Comparison of ENCODE assay signal across 3 cellular contexts in the genomic region with DNA sequence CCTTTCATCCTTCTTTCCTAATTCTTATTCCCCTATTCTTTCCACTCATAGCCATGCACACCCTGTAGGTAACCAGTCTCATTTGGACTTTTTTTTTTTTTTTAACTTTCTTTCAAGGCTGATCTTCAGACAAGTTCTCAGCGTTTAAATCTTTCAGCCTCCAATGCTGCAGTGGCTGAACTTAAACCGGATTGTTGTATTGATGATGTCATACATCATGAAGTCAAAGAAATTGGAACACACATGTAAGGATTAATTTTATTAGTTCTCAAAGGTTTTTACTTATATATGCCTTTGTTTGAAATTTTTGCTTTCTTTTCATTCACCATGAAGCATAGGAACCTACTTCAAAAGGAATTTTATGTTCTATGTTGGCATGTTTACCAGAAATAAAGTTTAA.
TF ChIP-seq lines count a peak whose summit lies in the region.

No MANE protein-coding gene starts in this region.

TF ChIP-seq in HepG2, 621 proteins besides CTCF, POLR2A, EP300 and RAD21 (continues in another document):
- TF ChIP-seq, protein P1, sequence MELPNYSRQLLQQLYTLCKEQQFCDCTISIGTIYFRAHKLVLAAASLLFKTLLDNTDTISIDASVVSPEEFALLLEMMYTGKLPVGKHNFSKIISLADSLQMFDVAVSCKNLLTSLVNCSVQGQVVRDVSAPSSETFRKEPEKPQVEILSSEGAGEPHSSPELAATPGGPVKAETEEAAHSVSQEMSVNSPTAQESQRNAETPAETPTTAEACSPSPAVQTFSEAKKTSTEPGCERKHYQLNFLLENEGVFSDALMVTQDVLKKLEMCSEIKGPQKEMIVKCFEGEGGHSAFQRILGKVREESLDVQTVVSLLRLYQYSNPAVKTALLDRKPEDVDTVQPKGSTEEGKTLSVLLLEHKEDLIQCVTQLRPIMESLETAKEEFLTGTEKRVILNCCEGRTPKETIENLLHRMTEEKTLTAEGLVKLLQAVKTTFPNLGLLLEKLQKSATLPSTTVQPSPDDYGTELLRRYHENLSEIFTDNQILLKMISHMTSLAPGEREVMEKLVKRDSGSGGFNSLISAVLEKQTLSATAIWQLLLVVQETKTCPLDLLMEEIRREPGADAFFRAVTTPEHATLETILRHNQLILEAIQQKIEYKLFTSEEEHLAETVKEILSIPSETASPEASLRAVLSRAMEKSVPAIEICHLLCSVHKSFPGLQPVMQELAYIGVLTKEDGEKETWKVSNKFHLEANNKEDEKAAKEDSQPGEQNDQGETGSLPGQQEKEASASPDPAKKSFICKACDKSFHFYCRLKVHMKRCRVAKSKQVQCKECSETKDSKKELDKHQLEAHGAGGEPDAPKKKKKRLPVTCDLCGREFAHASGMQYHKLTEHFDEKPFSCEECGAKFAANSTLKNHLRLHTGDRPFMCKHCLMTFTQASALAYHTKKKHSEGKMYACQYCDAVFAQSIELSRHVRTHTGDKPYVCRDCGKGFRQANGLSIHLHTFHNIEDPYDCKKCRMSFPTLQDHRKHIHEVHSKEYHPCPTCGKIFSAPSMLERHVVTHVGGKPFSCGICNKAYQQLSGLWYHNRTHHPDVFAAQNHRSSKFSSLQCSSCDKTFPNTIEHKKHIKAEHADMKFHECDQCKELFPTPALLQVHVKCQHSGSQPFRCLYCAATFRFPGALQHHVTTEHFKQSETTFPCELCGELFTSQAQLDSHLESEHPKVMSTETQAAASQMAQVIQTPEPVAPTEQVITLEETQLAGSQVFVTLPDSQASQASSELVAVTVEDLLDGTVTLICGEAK (IDR thresholded peaks at IDR 0.05): no peak
- TF ChIP-seq, protein P1 (CRISPR knock-in tag; IDR thresholded peaks at IDR 0.05): no peak
- TF ChIP-seq ZNF704 (CRISPR knock-in tag; IDR thresholded peaks at IDR 0.05; ENCODE audit: borderline replicate concordance): no peak
- TF ChIP-seq PLRG1 (conservative IDR thresholded peaks at IDR 0.05): no peak

TF ChIP-seq in HEK293, 187 proteins besides CTCF, POLR2A, EP300 and RAD21:
- TF ChIP-seq ATF2 (tag by site-specific recombination; IDR thresholded peaks at IDR 0.05; ENCODE audit: low read depth) (peak; percentile 81), ZNF629 (tag by site-specific recombination; IDR thresholded peaks at IDR 0.05) (0 out of 2 replicates have a peak, but pooled peaks have one; percentile 23)
- TF ChIP-seq, protein P2, sequence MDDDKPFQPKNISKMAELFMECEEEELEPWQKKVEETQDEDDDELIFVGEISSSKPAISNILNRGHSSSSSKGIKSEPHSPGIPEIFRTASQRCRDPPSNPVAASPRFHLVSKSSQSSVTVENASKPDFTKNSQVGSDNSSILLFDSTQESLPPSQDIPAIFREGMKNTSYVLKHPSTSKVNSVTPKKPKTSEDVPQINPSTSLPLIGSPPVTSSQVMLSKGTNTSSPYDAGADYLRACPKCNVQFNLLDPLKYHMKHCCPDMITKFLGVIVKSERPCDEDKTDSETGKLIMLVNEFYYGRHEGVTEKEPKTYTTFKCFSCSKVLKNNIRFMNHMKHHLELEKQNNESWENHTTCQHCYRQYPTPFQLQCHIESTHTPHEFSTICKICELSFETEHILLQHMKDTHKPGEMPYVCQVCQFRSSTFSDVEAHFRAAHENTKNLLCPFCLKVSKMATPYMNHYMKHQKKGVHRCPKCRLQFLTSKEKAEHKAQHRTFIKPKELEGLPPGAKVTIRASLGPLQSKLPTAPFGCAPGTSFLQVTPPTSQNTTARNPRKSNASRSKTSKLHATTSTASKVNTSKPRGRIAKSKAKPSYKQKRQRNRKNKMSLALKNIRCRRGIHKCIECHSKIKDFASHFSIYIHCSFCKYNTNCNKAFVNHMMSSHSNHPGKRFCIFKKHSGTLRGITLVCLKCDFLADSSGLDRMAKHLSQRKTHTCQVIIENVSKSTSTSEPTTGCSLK (tag by site-specific recombination; IDR thresholded peaks at IDR 0.05): no peak

TF ChIP-seq in GM12878, 131 proteins besides CTCF, POLR2A, EP300 and RAD21:
- TF ChIP-seq RELA (IDR thresholded peaks at IDR 0.05; ENCODE audit: borderline replicate concordance, partially characterized antibody) (no peak), ATF7 (IDR thresholded peaks at IDR 0.05; ENCODE audit: low read depth) (0 out of 2 replicates have a peak, but pooled peaks have one; percentile 39), ZBED1 (IDR thresholded peaks at IDR 0.05; ENCODE audit: borderline replicate concordance) (no peak), IKZF2 (IDR thresholded peaks at IDR 0.05) (no peak), HDGF (IDR thresholded peaks at IDR 0.05) (no peak), NFYA (IDR thresholded peaks at IDR 0.05; ENCODE audit: borderline replicate concordance, low read depth, low read length) (no peak), KLF5 (IDR thresholded peaks at IDR 0.05; ENCODE audit: partially characterized antibody) (no peak), ZNF384 (IDR thresholded peaks at IDR 0.05; ENCODE audit: borderline replicate concordance, low read depth, low read length) (no peak)
TF ChIP-seq in GM12878: peak in this region for 1.
